26 cellular contexts compared by ENCODE assay signal in genomic region chr4:54027311-54027710, GRCh38.
"Had no signal": no experiment of that assay in that cellular context is flagged by ENCODE, and none has a peak within 500 bp of the region (broad histone marks: within the 10 kb centered on the region; RNA-seq: fewer than 3 reads in every experiment).

No MANE protein-coding gene starts in this region.

- H2AFZ ChIP-seq: hepatocyte, parathyroid adenoma had no signal

- H3K27ac Mint-ChIP-seq: memory B cell, type B pancreatic cell had no signal

- H3K4me1 ChIP-seq: gastroesophageal sphincter, parathyroid adenoma, prostate gland, right atrium auricular region had no signal

- DNase-seq: cortex of kidney; effector memory CD8-positive, alpha-beta T cell; heart left ventricle; immature natural killer cell; islet precursor cell; kidney glomerular epithelial cell; left ventricle myocardium superior; lower lobe of right lung; natural killer cell; occipital lobe; stimulated activated CD4-positive, alpha-beta T cell treated with anti-CD3 and anti-CD28 coated beads, Interleukin-12 subunit alpha, Interleukin-12 subunit beta, amount 100 ng/mL, for 4 hours; stimulated activated CD4-positive, alpha-beta T cell treated with anti-CD3 and anti-CD28 coated beads, Interleukin-1b, Interleukin-23, amount 100 ng/mL, for 48 hours; stimulated activated CD4-positive, alpha-beta T cell treated with anti-CD3 and anti-CD28 coated beads, Interleukin-4, amount 100 ng/mL, for 1 hour; stimulated activated CD8-positive, alpha-beta memory T cell treated with anti-CD3 and anti-CD28 coated beads, Interleukin-4, amount 100 ng/mL, for 48 hours; stimulated activated naive CD4-positive, alpha-beta T cell; stomach; testis; tibial artery had no signal

- H3K9me3 ChIP-seq: gastroesophageal sphincter, heart left ventricle, lower lobe of right lung, prostate gland, right atrium auricular region, stomach, testis, tibial artery had no signal

- H3K9me3 Mint-ChIP-seq: effector memory CD8-positive, alpha-beta T cell; natural killer cell; type B pancreatic cell had no signal

- H3K4me3 Mint-ChIP-seq: effector memory CD8-positive, alpha-beta T cell; immature natural killer cell; memory B cell; natural killer cell; type B pancreatic cell had no signal

- H3K4me3 ChIP-seq: gastroesophageal sphincter, heart left ventricle, hepatocyte, lower lobe of right lung, prostate gland, right atrium auricular region, smooth muscle cell, stomach, testis, tibial artery had no signal

- H3K9ac ChIP-seq: parathyroid adenoma had no signal

- H3K36me3 Mint-ChIP-seq: natural killer cell, type B pancreatic cell had no signal

- H3K36me3 ChIP-seq: gastroesophageal sphincter, heart left ventricle, lower lobe of right lung, prostate gland, right atrium auricular region, tibial artery had no signal

- H3K4me2 ChIP-seq: hepatocyte, smooth muscle cell had no signal

- H3K27ac ChIP-seq: gastroesophageal sphincter, heart left ventricle, hepatocyte, lower lobe of right lung, parathyroid adenoma, prostate gland, right atrium auricular region, stomach, testis, tibial artery had no signal

- H3K27me3 ChIP-seq: gastroesophageal sphincter, heart left ventricle, hepatocyte, right atrium auricular region, stomach, testis, tibial artery had no signal

- H3K27me3 Mint-ChIP-seq: effector memory CD8-positive, alpha-beta T cell; memory B cell; type B pancreatic cell had no signal
